ENCODE assay signal across 16 cellular contexts in genomic region chr11:14443642-14444041, GRCh38. TPM values are rescaled to one million over a fixed set of nuclear protein-coding genes. Genes with fewer than 3 reads are reported as not detected.
DNase-seq lines count a peak whose midpoint lies in the region; TF ChIP-seq lines count a peak whose summit lies in the region.
"Had no signal": no experiment of that assay in that cellular context is flagged by ENCODE, and none has a peak within 500 bp of the region (broad histone marks: within the 10 kb centered on the region; RNA-seq: fewer than 3 reads in every experiment).

No MANE protein-coding gene starts in this region.

- peaks cover 69% of the 10 kb centered on the region for H3K4me1 Mint-ChIP-seq in HFFc6 (ENCODE audit: low read depth)

- DNase-seq in AG10803 (ENCODE audit: low read depth) (peak; percentile 35), HFFc6 (peak; percentile 79), glomerular visceral epithelial cell (ENCODE audit: extremely low spot score) (peak; percentile 66), SIG-M5 treated with dmso at 0.1 percent for 504 hours (lab: John Stamatoyannopoulos, UW; ENCODE audit: unreplicated experiment) (no peak), 8988T (no peak), NAMALWA (ENCODE audit: low spot score) (no peak)
- no peak for DNase-seq in activated CD4-positive, alpha-beta T cell treated with anti-CD3 and anti-CD28 coated beads for 4 hours
- DNase-seq: activated CD4-positive, alpha-beta T cell treated with anti-CD3 and anti-CD28 coated beads, Interleukin-2, amount 10 ng/mL, durations not matched to agents 7 days and 5 days; CD4-positive, CD25-positive, alpha-beta regulatory T cell; endodermal cell; kidney; NCI-H2171 treated with DMSO at 0.1 percent for 48 hours; stimulated activated naive B cell treated with anti-CD40 and anti-IgM and Interleukin-4, amounts not matched to agents 10 μg/mL and 1 μg/mL and 100 μg/mL, for 72 hours had no signal

- peaks cover 18% of the 10 kb centered on the region for H3K36me3 Mint-ChIP-seq in HFFc6 (ENCODE audit: low read depth)

- H3K4me3 ChIP-seq in AG10803 (ENCODE audit: low read length), result no peak overlapping the region
- H3K4me3 ChIP-seq: SJSA1 had no signal

- no peaks in the 10 kb centered on the region for H3K9me3 Mint-ChIP-seq in HFFc6
- H3K9me3 Mint-ChIP-seq: activated naive CD4-positive, alpha-beta T cell treated with anti-CD3 and anti-CD28 coated beads, Interleukin-2, amount 50 U/mL, for 24 hours; CD4-positive, CD25-positive, alpha-beta regulatory T cell; endodermal cell had no signal

- TF ChIP-seq CTCF in AG10803 (conservative IDR thresholded peaks at IDR 0.05; ENCODE audit: low read length) (no peak), HFFc6 (IDR thresholded peaks at IDR 0.05) (no peak), VCaP (conservative IDR thresholded peaks at IDR 0.05) (no peak)

- H3K27me3 Mint-ChIP-seq in HFFc6 (ENCODE audit: insufficient read depth), result peaks cover 4% of the 10 kb centered on the region
- H3K27me3 Mint-ChIP-seq: activated CD4-positive, alpha-beta T cell treated with anti-CD3 and anti-CD28 coated beads, Interleukin-2, amount 10 ng/mL, durations not matched to agents 7 days and 5 days; activated naive CD4-positive, alpha-beta T cell treated with anti-CD3 and anti-CD28 coated beads, Interleukin-2, amount 50 U/mL, for 24 hours; CD4-positive, CD25-positive, alpha-beta regulatory T cell; stimulated activated naive B cell treated with anti-CD40 and anti-IgM and Interleukin-4, amounts not matched to agents 10 μg/mL and 1 μg/mL and 100 μg/mL, for 72 hours had no signal

- peak overlapping the region; percentile 58 for H3K27ac Mint-ChIP-seq in HFFc6
- H3K27ac Mint-ChIP-seq: activated CD4-positive, alpha-beta T cell treated with anti-CD3 and anti-CD28 coated beads, Interleukin-2, amount 10 ng/mL, durations not matched to agents 7 days and 5 days; activated naive CD4-positive, alpha-beta T cell treated with anti-CD3 and anti-CD28 coated beads, Interleukin-2, amount 50 U/mL, for 24 hours; CD4-positive, CD25-positive, alpha-beta regulatory T cell; endodermal cell; stimulated activated naive B cell treated with anti-CD40 and anti-IgM and Interleukin-4, amounts not matched to agents 10 μg/mL and 1 μg/mL and 100 μg/mL, for 72 hours had no signal

- no peak overlapping the region for H3K4me3 Mint-ChIP-seq in HFFc6
- H3K4me3 Mint-ChIP-seq: activated CD4-positive, alpha-beta T cell treated with anti-CD3 and anti-CD28 coated beads, Interleukin-2, amount 10 ng/mL, durations not matched to agents 7 days and 5 days; activated naive CD4-positive, alpha-beta T cell treated with anti-CD3 and anti-CD28 coated beads, Interleukin-2, amount 50 U/mL, for 24 hours; CD4-positive, CD25-positive, alpha-beta regulatory T cell; endodermal cell; stimulated activated naive B cell treated with anti-CD40 and anti-IgM and Interleukin-4, amounts not matched to agents 10 μg/mL and 1 μg/mL and 100 μg/mL, for 72 hours had no signal

- peak overlapping the region; percentile 61 for H3K27ac ChIP-seq in VCaP

RNA-seq across cellular contexts. Expression of gene COPB1, which starts 56.0 kb away (rescaled TPM):
- 100 to 1,000 TPM; 161 to 193 (median 187) TPM for total RNA-seq in HFFc6 (2021; fragmentation: NEBNext Ultra II Directional; extraction: Animal tissue kit (Norgen Biotek cat#: 25700))

Comparison
In these comparisons a context has a peak if more than half of its experiments do, and no peak if none do; other contexts are left out.
1. DNase-seq: peak in AG10803 (single experiment), HFFc6 (single experiment) and glomerular visceral epithelial cell (single experiment); none in activated CD4-positive, alpha-beta T cell treated with anti-CD3 and anti-CD28 coated beads for 4 hours (0 of 2), SIG-M5 treated with dmso at 0.1 percent for 504 hours (single experiment), 8988T (single experiment) and NAMALWA (single experiment).